ENCODE assay signal across 2 cellular contexts in the genomic region with DNA sequence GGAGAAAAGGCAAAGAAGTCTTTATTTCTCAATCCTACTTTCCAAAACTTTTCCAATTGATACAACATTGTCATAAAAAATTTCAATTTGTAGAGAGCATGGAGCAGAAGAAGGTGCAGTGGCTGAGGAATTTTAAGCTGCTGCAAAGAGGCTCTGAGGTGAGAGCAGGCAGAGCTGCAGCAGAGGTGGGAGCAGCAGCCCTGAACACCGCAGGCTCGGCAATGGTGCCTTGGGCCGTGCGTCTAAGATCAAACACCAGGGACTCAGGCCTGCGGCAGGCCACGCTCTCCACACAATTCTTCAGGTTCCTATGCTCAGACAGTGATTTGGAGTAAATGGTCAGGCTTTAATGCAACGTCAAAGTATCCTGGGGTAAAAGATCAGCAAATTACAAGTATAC.
TF ChIP-seq lines count a peak whose summit lies in the region.

No MANE protein-coding gene starts in this region.

TF ChIP-seq in GM23338, 12 proteins besides CTCF, POLR2A, EP300 and RAD21:
- TF ChIP-seq ZNF114 (CRISPR knock-in tag; IDR thresholded peaks at IDR 0.05) (no peak), STAT1 (IDR thresholded peaks at IDR 0.05; ENCODE audit: unreplicated experiment) (no peak), NANOG (IDR thresholded peaks at IDR 0.05; ENCODE audit: borderline replicate concordance) (no peak)
- TF ChIP-seq, protein P1, sequence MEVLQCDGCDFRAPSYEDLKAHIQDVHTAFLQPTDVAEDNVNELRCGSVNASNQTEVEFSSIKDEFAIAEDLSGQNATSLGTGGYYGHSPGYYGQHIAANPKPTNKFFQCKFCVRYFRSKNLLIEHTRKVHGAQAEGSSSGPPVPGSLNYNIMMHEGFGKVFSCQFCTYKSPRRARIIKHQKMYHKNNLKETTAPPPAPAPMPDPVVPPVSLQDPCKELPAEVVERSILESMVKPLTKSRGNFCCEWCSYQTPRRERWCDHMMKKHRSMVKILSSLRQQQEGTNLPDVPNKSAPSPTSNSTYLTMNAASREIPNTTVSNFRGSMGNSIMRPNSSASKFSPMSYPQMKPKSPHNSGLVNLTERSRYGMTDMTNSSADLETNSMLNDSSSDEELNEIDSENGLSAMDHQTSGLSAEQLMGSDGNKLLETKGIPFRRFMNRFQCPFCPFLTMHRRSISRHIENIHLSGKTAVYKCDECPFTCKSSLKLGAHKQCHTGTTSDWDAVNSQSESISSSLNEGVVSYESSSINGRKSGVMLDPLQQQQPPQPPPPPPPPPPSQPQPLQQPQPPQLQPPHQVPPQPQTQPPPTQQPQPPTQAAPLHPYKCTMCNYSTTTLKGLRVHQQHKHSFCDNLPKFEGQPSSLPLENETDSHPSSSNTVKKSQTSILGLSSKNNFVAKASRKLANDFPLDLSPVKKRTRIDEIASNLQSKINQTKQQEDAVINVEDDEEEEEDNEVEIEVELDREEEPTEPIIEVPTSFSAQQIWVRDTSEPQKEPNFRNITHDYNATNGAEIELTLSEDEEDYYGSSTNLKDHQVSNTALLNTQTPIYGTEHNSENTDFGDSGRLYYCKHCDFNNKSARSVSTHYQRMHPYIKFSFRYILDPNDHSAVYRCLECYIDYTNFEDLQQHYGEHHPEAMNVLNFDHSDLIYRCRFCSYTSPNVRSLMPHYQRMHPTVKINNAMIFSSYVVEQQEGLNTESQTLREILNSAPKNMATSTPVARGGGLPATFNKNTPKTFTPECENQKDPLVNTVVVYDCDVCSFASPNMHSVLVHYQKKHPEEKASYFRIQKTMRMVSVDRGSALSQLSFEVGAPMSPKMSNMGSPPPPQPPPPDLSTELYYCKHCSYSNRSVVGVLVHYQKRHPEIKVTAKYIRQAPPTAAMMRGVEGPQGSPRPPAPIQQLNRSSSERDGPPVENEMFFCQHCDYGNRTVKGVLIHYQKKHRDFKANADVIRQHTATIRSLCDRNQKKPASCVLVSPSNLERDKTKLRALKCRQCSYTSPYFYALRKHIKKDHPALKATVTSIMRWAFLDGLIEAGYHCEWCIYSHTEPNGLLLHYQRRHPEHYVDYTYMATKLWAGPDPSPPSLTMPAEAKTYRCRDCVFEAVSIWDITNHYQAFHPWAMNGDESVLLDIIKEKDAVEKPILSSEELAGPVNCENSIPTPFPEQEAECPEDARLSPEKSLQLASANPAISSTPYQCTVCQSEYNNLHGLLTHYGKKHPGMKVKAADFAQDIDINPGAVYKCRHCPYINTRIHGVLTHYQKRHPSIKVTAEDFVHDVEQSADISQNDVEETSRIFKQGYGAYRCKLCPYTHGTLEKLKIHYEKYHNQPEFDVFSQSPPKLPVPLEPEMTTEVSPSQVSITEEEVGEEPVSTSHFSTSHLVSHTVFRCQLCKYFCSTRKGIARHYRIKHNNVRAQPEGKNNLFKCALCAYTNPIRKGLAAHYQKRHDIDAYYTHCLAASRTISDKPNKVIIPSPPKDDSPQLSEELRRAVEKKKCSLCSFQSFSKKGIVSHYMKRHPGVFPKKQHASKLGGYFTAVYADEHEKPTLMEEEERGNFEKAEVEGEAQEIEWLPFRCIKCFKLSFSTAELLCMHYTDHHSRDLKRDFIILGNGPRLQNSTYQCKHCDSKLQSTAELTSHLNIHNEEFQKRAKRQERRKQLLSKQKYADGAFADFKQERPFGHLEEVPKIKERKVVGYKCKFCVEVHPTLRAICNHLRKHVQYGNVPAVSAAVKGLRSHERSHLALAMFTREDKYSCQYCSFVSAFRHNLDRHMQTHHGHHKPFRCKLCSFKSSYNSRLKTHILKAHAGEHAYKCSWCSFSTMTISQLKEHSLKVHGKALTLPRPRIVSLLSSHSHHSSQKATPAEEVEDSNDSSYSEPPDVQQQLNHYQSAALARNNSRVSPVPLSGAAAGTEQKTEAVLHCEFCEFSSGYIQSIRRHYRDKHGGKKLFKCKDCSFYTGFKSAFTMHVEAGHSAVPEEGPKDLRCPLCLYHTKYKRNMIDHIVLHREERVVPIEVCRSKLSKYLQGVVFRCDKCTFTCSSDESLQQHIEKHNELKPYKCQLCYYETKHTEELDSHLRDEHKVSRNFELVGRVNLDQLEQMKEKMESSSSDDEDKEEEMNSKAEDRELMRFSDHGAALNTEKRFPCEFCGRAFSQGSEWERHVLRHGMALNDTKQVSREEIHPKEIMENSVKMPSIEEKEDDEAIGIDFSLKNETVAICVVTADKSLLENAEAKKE (CRISPR knock-in tag; IDR thresholded peaks at IDR 0.05) = no peak
TF ChIP-seq in GM23338: peak in this region for 0.

TF ChIP-seq in H1, 55 proteins besides CTCF, POLR2A, EP300 and RAD21:
- TF ChIP-seq, protein P2, sequence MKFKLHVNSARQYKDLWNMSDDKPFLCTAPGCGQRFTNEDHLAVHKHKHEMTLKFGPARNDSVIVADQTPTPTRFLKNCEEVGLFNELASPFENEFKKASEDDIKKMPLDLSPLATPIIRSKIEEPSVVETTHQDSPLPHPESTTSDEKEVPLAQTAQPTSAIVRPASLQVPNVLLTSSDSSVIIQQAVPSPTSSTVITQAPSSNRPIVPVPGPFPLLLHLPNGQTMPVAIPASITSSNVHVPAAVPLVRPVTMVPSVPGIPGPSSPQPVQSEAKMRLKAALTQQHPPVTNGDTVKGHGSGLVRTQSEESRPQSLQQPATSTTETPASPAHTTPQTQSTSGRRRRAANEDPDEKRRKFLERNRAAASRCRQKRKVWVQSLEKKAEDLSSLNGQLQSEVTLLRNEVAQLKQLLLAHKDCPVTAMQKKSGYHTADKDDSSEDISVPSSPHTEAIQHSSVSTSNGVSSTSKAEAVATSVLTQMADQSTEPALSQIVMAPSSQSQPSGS (IDR thresholded peaks at IDR 0.05; ENCODE audit: low read length) = no peak
- TF ChIP-seq SIX5 (IDR thresholded peaks at IDR 0.05; ENCODE audit: low read depth, low read length) = no peak
